27 cellular contexts compared by ENCODE assay signal in the genomic region with DNA sequence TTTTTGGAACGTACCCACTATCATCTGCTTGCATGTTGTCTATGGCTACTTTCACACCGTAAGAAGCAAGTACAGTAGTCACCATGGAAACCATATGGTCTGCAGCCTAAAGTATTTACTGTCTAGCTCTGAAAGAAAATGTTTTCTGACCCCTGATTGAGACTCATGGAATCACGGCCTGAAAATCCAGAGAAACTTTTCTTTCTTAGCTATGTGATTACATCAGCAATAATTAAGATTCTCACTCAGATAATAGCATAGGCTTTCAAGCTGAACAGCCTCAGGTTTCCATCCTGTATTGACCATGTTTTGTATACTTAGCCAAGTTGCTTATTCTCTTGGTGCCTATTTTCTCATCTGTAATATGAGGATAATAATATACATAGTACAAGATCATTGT.
"Had no signal": no experiment of that assay in that cellular context is flagged by ENCODE, and none has a peak within 500 bp of the region (broad histone marks: within the 10 kb centered on the region; RNA-seq: fewer than 3 reads in every experiment).

No MANE protein-coding gene starts in this region.

- H3K36me3 ChIP-seq: ascending aorta, breast epithelium, cardiac muscle cell, colonic mucosa had no signal

- DNase-seq: activated CD4-positive, alpha-beta memory T cell treated with anti-CD3 and anti-CD28 coated beads, Interleukin-2, amount 10 ng/mL, durations not matched to agents 7 days and 5 days; activated CD4-positive, alpha-beta T cell treated with anti-CD3 and anti-CD28 coated beads for 1 hour; activated CD4-positive, alpha-beta T cell treated with anti-CD3 and anti-CD28 coated beads for 4 hours; activated CD4-positive, alpha-beta T cell treated with anti-CD3 and anti-CD28 coated beads, Interleukin-2, amount 10 ng/mL, durations not matched to agents 7 days and 5 days; activated CD4-positive, alpha-beta T cell treated with anti-CD3 and anti-CD28 coated beads, Interleukin-2, amount 50 U/mL, for 4 hours; activated CD8-positive, alpha-beta memory T cell treated with anti-CD3 and anti-CD28 coated beads, Interleukin-2, amount 50 U/mL, for 48 hours; activated gamma-delta T cell treated with Interleukin-2 at 50 U/mL for 16 hours; activated naive CD4-positive, alpha-beta T cell treated with anti-CD3 and anti-CD28 coated beads for 36 hours; activated naive CD8-positive, alpha-beta T cell treated with anti-CD3 and anti-CD28 coated beads for 36 hours; activated naive CD8-positive, alpha-beta T cell treated with anti-CD3 and anti-CD28 coated beads, Interleukin-2, amount 50 U/mL, for 24 hours; activated T-cell treated with anti-CD3 and anti-CD28 coated beads for 4 hours; activated T-cell treated with anti-CD3 and anti-CD28 coated beads, Interleukin-2, amount 50 U/mL, for 24 hours; activated T-cell treated with anti-CD3 and anti-CD28 coated beads, Interleukin-2, amount 50 U/mL, for 72 hours; central memory CD4-positive, alpha-beta T cell; cerebellar nuclear complex; colonic mucosa; effector memory CD4-positive, alpha-beta T cell; endodermal cell; foreskin fibroblast; head of caudate nucleus; T-helper 2 cell had no signal

- H3K27ac ChIP-seq: ascending aorta, breast epithelium, cardiac muscle cell, colonic mucosa, VCaP had no signal

- H3K4me1 ChIP-seq: breast epithelium, colonic mucosa had no signal

- H3K4me3 ChIP-seq: ascending aorta, breast epithelium, cardiac muscle cell, colonic mucosa had no signal

- H3K27me3 ChIP-seq: ascending aorta, breast epithelium, cardiac muscle cell, colonic mucosa had no signal

- ATAC-seq: activated naive CD8-positive, alpha-beta T cell treated with anti-CD3 and anti-CD28 coated beads, Interleukin-2, amount 50 U/mL, for 24 hours; activated T-cell treated with anti-CD3 and anti-CD28 coated beads, Interleukin-2, amount 50 U/mL, for 72 hours; esophagus mucosa; WTC11 had no signal

- H3K9me3 ChIP-seq: ascending aorta, breast epithelium, colonic mucosa had no signal
